8 cellular contexts compared by ENCODE assay signal in genomic region chr20:58652606-58653303, GRCh38. TPM values are rescaled to one million over a fixed set of nuclear protein-coding genes. Genes with fewer than 3 reads are reported as not detected.
A peak's percentile ranks its signal among the peaks of the same experiment; 100 is the strongest.
DNase-seq lines count a peak whose midpoint lies in the region; ATAC-seq and TF ChIP-seq lines count a peak whose summit lies in the region.

No MANE protein-coding gene starts in this region.

- intact Hi-C loops in body of pancreas (cut with DNase I), result no loop called here

- H3K9me2 ChIP-seq in Karpas-422 (replicated peaks; ENCODE audit: insufficient read depth, low read length), result no peaks in the 10 kb centered on the region

- H3K4me2 ChIP-seq in Karpas-422 (ENCODE audit: low read depth, low read length, poor library complexity, severe bottlenecking), result peak overlapping the region; percentile 78

- peak overlapping the region; percentile 99 for H3K27ac Mint-ChIP-seq in activated naive CD4-positive, alpha-beta T cell treated with anti-CD3 and anti-CD28 coated beads, Interleukin-2, amount 50 U/mL, for 24 hours

- H3K79me2 ChIP-seq in Karpas-422 (ENCODE audit: low read length), result peaks cover 65% of the 10 kb centered on the region

- TF ChIP-seq POLR2A in body of pancreas (IDR thresholded peaks at IDR 0.05), result no peak

- H3K9me3 ChIP-seq in Karpas-422 (ENCODE audit: low read length) (no peaks in the 10 kb centered on the region), body of pancreas (no peaks in the 10 kb centered on the region), mononuclear cell (ENCODE audit: low read depth, low read length) (no peaks in the 10 kb centered on the region)

- no peaks in the 10 kb centered on the region for H4K20me1 ChIP-seq in Karpas-422 (ENCODE audit: insufficient read depth, low read depth, low read length)

- H3K4me1 Mint-ChIP-seq in activated naive CD4-positive, alpha-beta T cell treated with anti-CD3 and anti-CD28 coated beads, Interleukin-2, amount 50 U/mL, for 24 hours, result peaks cover 39% of the 10 kb centered on the region

- DNase-seq in activated naive CD4-positive, alpha-beta T cell (lab: John Stamatoyannopoulos, UW), result no peak
- peak; percentile 61 for DNase-seq in Karpas-422
- no peak for DNase-seq in body of pancreas
- no peak for DNase-seq in activated CD4-positive, alpha-beta T cell treated with anti-CD3 and anti-CD28 coated beads, Interleukin-2, amount 50 U/mL, for 4 hours

- H3K36me3 Mint-ChIP-seq in activated naive CD4-positive, alpha-beta T cell treated with anti-CD3 and anti-CD28 coated beads, Interleukin-2, amount 50 U/mL, for 24 hours, result peaks cover 4% of the 10 kb centered on the region

- H3K27ac ChIP-seq in Karpas-422 (ENCODE audit: low read length) (peak overlapping the region; percentile 78), body of pancreas (peak overlapping the region; percentile 87 to 96 (median 94))

- WGBS in body of pancreas, 2 donors, result 2 to 3% methylated on average over 12 of the region's 12 CpGs

- ATAC-seq in body of pancreas (no peak), HG02840 (IDR thresholded peaks at IDR 0.05; ENCODE audit: low FRiP score, unreplicated experiment) (no peak), HG03378 (IDR thresholded peaks at IDR 0.05; ENCODE audit: unreplicated experiment) (no peak)

- H3K36me3 ChIP-seq in Karpas-422 (ENCODE audit: insufficient read depth, low read length) (peaks cover 6% of the 10 kb centered on the region; the same call in 1 of the 2 replicates), body of pancreas (replicated peaks in 1 of 2; ENCODE audit: insufficient read depth in 1 of 2, low read depth in 2 of 2) (no peaks in the 10 kb centered on the region)

- H3K9me3 Mint-ChIP-seq in activated naive CD4-positive, alpha-beta T cell treated with anti-CD3 and anti-CD28 coated beads, Interleukin-2, amount 50 U/mL, for 24 hours, result no peaks in the 10 kb centered on the region

- H3K9ac ChIP-seq in Karpas-422 (ENCODE audit: low read length), result peak overlapping the region; percentile 91

- no peak overlapping the region for H2AFZ ChIP-seq in Karpas-422 (ENCODE audit: low read length)

- no peaks in the 10 kb centered on the region for H3K27me3 Mint-ChIP-seq in activated naive CD4-positive, alpha-beta T cell treated with anti-CD3 and anti-CD28 coated beads, Interleukin-2, amount 50 U/mL, for 24 hours

- H3K4me3 ChIP-seq in Karpas-422 (ENCODE audit: low read length) (peak overlapping the region; percentile 91), body of pancreas (peak overlapping the region; percentile 43 to 93), mononuclear cell (ENCODE audit: low read length) (peak overlapping the region; percentile 62)

- H3K4me1 ChIP-seq in Karpas-422 (ENCODE audit: low read length), result peaks cover 63% of the 10 kb centered on the region
- H3K4me1 ChIP-seq in body of pancreas, result peaks cover 54% of the 10 kb centered on the region
- peaks cover 32% of the 10 kb centered on the region for H3K4me1 ChIP-seq in mononuclear cell (ENCODE audit: insufficient read depth, low read length)

- H3K27me3 ChIP-seq in Karpas-422 (ENCODE audit: low read length) (no peaks in the 10 kb centered on the region), body of pancreas (no peaks in the 10 kb centered on the region), mononuclear cell (ENCODE audit: insufficient read depth, low read length) (no peaks in the 10 kb centered on the region)

- peak overlapping the region; percentile 99 for H3K4me3 Mint-ChIP-seq in activated naive CD4-positive, alpha-beta T cell treated with anti-CD3 and anti-CD28 coated beads, Interleukin-2, amount 50 U/mL, for 24 hours

- TF ChIP-seq CTCF in body of pancreas (IDR thresholded peaks at IDR 0.05), result peak in 1 of 7 experiments; percentile 12

RNA-seq across cellular contexts. Expression of gene STX16, which starts 1.7 kb away (rescaled TPM):
- total RNA-seq in Karpas-422 (2014; rRNA removed; shearing (Covaris generic); ENCODE audit: low replicate concordance), result 58.3 and 71.9 TPM in 2 replicates
- total RNA-seq in body of pancreas (10 to 100 TPM; 55.0 to 69.5 TPM), mononuclear cell (90.3 TPM)

RNA-seq across cellular contexts. Expression of gene NPEPL1, which starts 39.8 kb away (rescaled TPM):
- total RNA-seq in Karpas-422 (2014; rRNA removed; shearing (Covaris generic); ENCODE audit: low replicate concordance), result 16.8 and 30.5 TPM in 2 replicates
- total RNA-seq in body of pancreas (10 to 100 TPM; 31.4 to 38.2 TPM), mononuclear cell (25.5 TPM)
